In the genomic region with DNA sequence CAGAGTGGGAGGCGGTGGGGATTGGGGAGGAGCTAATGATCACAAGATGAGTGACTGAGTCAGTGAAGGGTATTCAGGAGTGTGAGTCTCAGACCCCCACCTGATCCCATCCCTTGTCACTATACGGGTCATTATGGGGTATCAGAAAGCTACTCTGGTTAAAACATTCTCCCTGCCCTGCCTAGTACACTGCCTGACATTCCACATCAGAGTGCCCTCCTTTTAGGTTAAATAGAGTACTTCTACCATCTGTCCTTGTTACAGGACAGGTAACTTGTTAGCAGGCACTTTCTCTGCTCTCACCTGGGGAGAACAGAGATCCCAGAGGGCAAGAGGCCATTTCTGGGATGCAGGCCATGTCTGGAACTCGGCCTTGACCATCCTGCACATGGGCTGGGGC, we compare ENCODE assay signal across 24 cellular contexts.
"Had no signal": no experiment of that assay in that cellular context is flagged by ENCODE, and none has a peak within 500 bp of the region (broad histone marks: within the 10 kb centered on the region; RNA-seq: fewer than 3 reads in every experiment).

No MANE protein-coding gene starts in this region.

- H3K27me3 ChIP-seq: colonic mucosa had no signal

- H3K36me3 Mint-ChIP-seq: mesothelial cell of epicardium had no signal

- ATAC-seq: effector memory CD8-positive, alpha-beta T cell; esophagus mucosa; gastrocnemius medialis; left cardiac atrium; left lung; left ventricle myocardium superior; lower lobe of right lung; mucosa of descending colon had no signal

- DNase-seq: colonic mucosa; cortex of kidney; effector CD8-positive, alpha-beta T cell; effector memory CD8-positive, alpha-beta T cell; endodermal cell; erythroblast; esophagus squamous epithelium; foreskin fibroblast; foreskin melanocyte; gastrocnemius medialis; glutamatergic neuron; head of caudate nucleus; heart right ventricle; hippocampal formation; left cardiac atrium; left lung; left ventricle myocardium superior; lower lobe of right lung; mesenchymal stem cell; mucosa of descending colon had no signal

- H3K4me1 ChIP-seq: colonic mucosa, esophagus squamous epithelium, gastrocnemius medialis, left lung, lower lobe of right lung had no signal

- H3K4me3 ChIP-seq: colonic mucosa, esophagus squamous epithelium, gastrocnemius medialis, heart right ventricle, left lung, lower lobe of right lung, mucosa of descending colon had no signal

- H3K27ac Mint-ChIP-seq: dendritic cell treated with granulocyte-macrophage colony-stimulating factor and Interleukin-4, amounts not matched to agents 40 ng/mL and 50 ng/mL, for 4 days; effector memory CD8-positive, alpha-beta T cell; endodermal cell; mesothelial cell of epicardium had no signal

- H3K27ac ChIP-seq: colonic mucosa, epithelial cell of prostate, esophagus squamous epithelium, gastrocnemius medialis, heart right ventricle, left lung, lower lobe of right lung had no signal

- H3K4me3 Mint-ChIP-seq: dendritic cell treated with granulocyte-macrophage colony-stimulating factor and Interleukin-4, amounts not matched to agents 40 ng/mL and 50 ng/mL, for 4 days; effector memory CD8-positive, alpha-beta T cell; endodermal cell; mesothelial cell of epicardium had no signal

- H3K9me3 Mint-ChIP-seq: dendritic cell treated with granulocyte-macrophage colony-stimulating factor and Interleukin-4, amounts not matched to agents 40 ng/mL and 50 ng/mL, for 4 days; endodermal cell; mesothelial cell of epicardium had no signal

- H3K36me3 ChIP-seq: colonic mucosa, esophagus squamous epithelium, gastrocnemius medialis, heart right ventricle, left lung, lower lobe of right lung had no signal

- H3K9me3 ChIP-seq: colonic mucosa, esophagus squamous epithelium, gastrocnemius medialis, heart right ventricle, left lung, lower lobe of right lung, mucosa of descending colon had no signal
